Comparison of ENCODE assay signal across 8 cellular contexts in the genomic region with DNA sequence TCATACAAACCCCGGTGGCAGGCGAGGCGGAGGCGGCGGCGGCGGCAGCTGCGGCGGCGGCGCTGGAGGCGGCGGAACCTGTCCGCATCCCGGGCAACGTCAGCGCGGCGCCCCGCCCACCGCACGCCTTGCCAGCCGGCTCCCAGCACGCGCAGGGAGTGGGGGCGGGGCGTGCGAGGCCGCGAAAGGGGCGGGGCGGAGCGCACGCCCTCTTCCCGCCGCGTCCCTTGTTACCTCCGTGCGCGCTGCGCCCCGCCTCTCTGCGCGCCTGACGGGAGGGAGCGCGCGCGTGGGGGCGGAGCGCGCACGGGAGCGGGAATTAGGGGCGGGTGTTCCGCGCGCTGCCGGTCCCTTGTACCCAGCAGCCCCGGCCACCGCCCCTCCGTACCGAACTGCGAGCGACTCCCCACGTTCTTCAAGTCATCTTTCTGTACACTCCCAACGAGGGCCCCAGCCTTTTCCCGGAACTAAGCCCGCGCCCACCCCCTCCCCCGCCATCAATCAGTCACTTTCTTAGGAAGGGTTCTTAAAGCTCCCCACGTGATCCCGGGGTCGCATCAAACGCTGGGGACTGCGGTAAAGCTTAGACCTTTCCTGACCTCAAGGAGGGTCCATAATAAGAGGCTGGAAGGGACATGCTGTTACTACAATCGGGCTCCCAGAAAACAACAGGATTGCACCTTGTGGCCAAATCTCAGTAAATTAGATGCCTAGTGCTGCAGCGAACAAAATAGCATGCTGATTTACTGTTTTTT. TPM values are rescaled to one million over a fixed set of nuclear protein-coding genes. Genes with fewer than 3 reads are reported as not detected.
DNase-seq lines count a peak whose midpoint lies in the region; ATAC-seq and TF ChIP-seq lines count a peak whose summit lies in the region.

A gene with protein sequence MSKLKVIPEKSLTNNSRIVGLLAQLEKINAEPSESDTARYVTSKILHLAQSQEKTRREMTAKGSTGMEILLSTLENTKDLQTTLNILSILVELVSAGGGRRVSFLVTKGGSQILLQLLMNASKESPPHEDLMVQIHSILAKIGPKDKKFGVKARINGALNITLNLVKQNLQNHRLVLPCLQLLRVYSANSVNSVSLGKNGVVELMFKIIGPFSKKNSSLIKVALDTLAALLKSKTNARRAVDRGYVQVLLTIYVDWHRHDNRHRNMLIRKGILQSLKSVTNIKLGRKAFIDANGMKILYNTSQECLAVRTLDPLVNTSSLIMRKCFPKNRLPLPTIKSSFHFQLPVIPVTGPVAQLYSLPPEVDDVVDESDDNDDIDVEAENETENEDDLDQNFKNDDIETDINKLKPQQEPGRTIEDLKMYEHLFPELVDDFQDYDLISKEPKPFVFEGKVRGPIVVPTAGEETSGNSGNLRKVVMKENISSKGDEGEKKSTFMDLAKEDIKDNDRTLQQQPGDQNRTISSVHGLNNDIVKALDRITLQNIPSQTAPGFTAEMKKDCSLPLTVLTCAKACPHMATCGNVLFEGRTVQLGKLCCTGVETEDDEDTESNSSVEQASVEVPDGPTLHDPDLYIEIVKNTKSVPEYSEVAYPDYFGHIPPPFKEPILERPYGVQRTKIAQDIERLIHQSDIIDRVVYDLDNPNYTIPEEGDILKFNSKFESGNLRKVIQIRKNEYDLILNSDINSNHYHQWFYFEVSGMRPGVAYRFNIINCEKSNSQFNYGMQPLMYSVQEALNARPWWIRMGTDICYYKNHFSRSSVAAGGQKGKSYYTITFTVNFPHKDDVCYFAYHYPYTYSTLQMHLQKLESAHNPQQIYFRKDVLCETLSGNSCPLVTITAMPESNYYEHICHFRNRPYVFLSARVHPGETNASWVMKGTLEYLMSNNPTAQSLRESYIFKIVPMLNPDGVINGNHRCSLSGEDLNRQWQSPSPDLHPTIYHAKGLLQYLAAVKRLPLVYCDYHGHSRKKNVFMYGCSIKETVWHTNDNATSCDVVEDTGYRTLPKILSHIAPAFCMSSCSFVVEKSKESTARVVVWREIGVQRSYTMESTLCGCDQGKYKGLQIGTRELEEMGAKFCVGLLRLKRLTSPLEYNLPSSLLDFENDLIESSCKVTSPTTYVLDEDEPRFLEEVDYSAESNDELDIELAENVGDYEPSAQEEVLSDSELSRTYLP (minus strand): TSS at position 80 of the 755 bp plus-strand sequence. CDS start 29,421 bp downstream, outside the sequence.

- peaks cover 19% of the 10 kb centered on the region for H3K4me1 Mint-ChIP-seq in chondrocyte (ENCODE audit: low read depth)

- DNase-seq in AG20443 (ENCODE audit: low spot score) (peak; percentile 98), NCI-H510A treated with DMSO at 0.1 percent for 48 hours (lab: John Stamatoyannopoulos, UW) (peak; percentile 87), chondrocyte (ENCODE audit: low spot score) (peak; percentile 96), kidney tubule cell (ENCODE audit: low spot score) (peak; percentile 95)
- DNase-seq in activated CD4-positive, alpha-beta T cell treated with anti-CD3 and anti-CD28 coated beads for 24 hours (ENCODE audit: low read depth in 2 of 2): peak; percentile 96 to 98
- DNase-seq in stimulated activated CD4-positive, alpha-beta T cell treated with anti-CD3 and anti-CD28 coated beads, Interleukin-1b, Interleukin-23, amount 100 ng/mL, for 1 hour (ENCODE audit: low read depth in 2 of 2): peak; percentile 94 to 96

- peak; percentile 55 for TF ChIP-seq CTCF in chondrocyte (IDR thresholded peaks at IDR 0.05)

- ATAC-seq in HG03378 (IDR thresholded peaks at IDR 0.05; ENCODE audit: unreplicated experiment): peak; percentile 54

- TF ChIP-seq POLR2A in GM19099 (IDR thresholded peaks at IDR 0.05; ENCODE audit: extremely low read depth, insufficient read length, low read depth): peak; percentile 61

- peaks cover 2% of the 10 kb centered on the region for H3K27me3 Mint-ChIP-seq in chondrocyte (ENCODE audit: low read depth)

- H3K27ac Mint-ChIP-seq in chondrocyte (ENCODE audit: unreplicated experiment): peak within 1 kb of the TSS; percentile 91

- H3K36me3 Mint-ChIP-seq in chondrocyte (ENCODE audit: low read depth): no peaks in the 10 kb centered on the region

- peak within 1 kb of the TSS; percentile 88 for H3K4me3 Mint-ChIP-seq in chondrocyte (ENCODE audit: unreplicated experiment)

- H3K9me3 Mint-ChIP-seq in chondrocyte (ENCODE audit: low read depth): no peaks in the 10 kb centered on the region

RNA-seq across cellular contexts. Expression of the gene that starts here (rescaled TPM):
- total RNA-seq in chondrocyte: 25.1 to 25.8 TPM (median 25.1 TPM) in 3 replicates

Comparison
In these comparisons a context has a peak if more than half of its experiments do, and no peak if none do; other contexts are left out.
1. Peak in every context shown above with its lines: DNase-seq and ATAC-seq.